ENCODE assay signal across 20 cellular contexts in the genomic region with DNA sequence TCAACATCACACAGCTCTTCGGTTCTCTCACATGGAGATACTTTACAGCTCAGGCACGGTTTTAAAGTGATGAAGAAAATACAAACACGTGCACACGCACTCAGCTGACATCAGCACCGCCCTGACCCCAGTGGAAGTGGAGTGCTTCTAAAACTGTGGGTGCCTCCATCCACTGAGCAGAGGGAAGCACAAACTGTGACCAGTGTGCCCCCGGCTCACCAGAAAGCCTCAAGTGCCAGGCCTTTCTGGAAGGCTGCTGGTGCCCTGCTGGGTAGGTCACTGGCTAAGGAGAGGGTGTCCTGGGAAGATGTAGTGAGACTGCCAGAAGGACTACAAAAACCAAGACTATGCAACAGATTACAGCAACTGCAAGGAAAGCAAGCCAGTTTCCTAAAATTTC.
"Had no signal": no experiment of that assay in that cellular context is flagged by ENCODE, and none has a peak within 500 bp of the region (broad histone marks: within the 10 kb centered on the region; RNA-seq: fewer than 3 reads in every experiment).

No MANE protein-coding gene starts in this region.

- H3K27me3 Mint-ChIP-seq: activated CD4-positive, alpha-beta memory T cell treated with anti-CD3 and anti-CD28 coated beads for 36 hours; activated naive CD4-positive, alpha-beta T cell treated with anti-CD3 and anti-CD28 coated beads, Interleukin-2, amount 10 ng/mL, durations not matched to agents 7 days and 5 days had no signal

- H3K27ac Mint-ChIP-seq: activated CD4-positive, alpha-beta memory T cell treated with anti-CD3 and anti-CD28 coated beads for 36 hours; activated naive CD4-positive, alpha-beta T cell treated with anti-CD3 and anti-CD28 coated beads, Interleukin-2, amount 10 ng/mL, durations not matched to agents 7 days and 5 days; activated T-helper 1 cell treated with anti-CD3 and anti-CD28 coated beads, Interleukin-12 subunit alpha, Interleukin-12 subunit beta, Interleukin-2, Interleukin-4 antibody, amounts not matched to agents 30 ng/mL and 10 ng/mL and 1 ng/mL, durations not matched to agents 14 hours and 24 hours and 36 hours; effector memory CD8-positive, alpha-beta T cell had no signal

- ATAC-seq: effector memory CD8-positive, alpha-beta T cell; gastroesophageal sphincter; left ventricle myocardium superior; right cardiac atrium had no signal

- H3K9me3 Mint-ChIP-seq: activated CD4-positive, alpha-beta memory T cell treated with anti-CD3 and anti-CD28 coated beads for 36 hours; activated naive CD4-positive, alpha-beta T cell treated with anti-CD3 and anti-CD28 coated beads, Interleukin-2, amount 10 ng/mL, durations not matched to agents 7 days and 5 days; activated T-helper 1 cell treated with anti-CD3 and anti-CD28 coated beads, Interleukin-12 subunit alpha, Interleukin-12 subunit beta, Interleukin-2, Interleukin-4 antibody, amounts not matched to agents 30 ng/mL and 10 ng/mL and 1 ng/mL, durations not matched to agents 14 hours and 24 hours and 36 hours; effector memory CD8-positive, alpha-beta T cell had no signal

- DNase-seq: activated CD4-positive, alpha-beta memory T cell treated with anti-CD3 and anti-CD28 coated beads for 36 hours; activated CD4-positive, alpha-beta T cell treated with anti-CD3 and anti-CD28 coated beads for 4 hours; activated CD8-positive, alpha-beta memory T cell treated with anti-CD3 and anti-CD28 coated beads, Interleukin-2, amount 50 U/mL, for 4 hours; activated effector memory CD4-positive, alpha-beta T cell treated with anti-CD3 and anti-CD28 coated beads, Interleukin-2, amount 50 U/mL, for 16 hours; activated naive CD4-positive, alpha-beta T cell treated with anti-CD3 and anti-CD28 coated beads, Interleukin-2, amount 10 ng/mL, durations not matched to agents 7 days and 5 days; activated T-cell treated with anti-CD3 and anti-CD28 coated beads, Interleukin-2, amount 50 U/mL, for 1 hour; amniotic stem cell; central memory CD4-positive, alpha-beta T cell; effector memory CD8-positive, alpha-beta T cell; erythroblast; left cardiac atrium; left ventricle myocardium superior; stimulated activated naive CD4-positive, alpha-beta T cell treated with Interleukin-2 at 50 U/mL for 16 hours; transverse colon had no signal

- FAIRE-seq: astrocyte, colon, keratinocyte had no signal

- H3K4me3 Mint-ChIP-seq: activated CD4-positive, alpha-beta memory T cell treated with anti-CD3 and anti-CD28 coated beads for 36 hours; activated naive CD4-positive, alpha-beta T cell treated with anti-CD3 and anti-CD28 coated beads, Interleukin-2, amount 10 ng/mL, durations not matched to agents 7 days and 5 days; activated T-helper 1 cell treated with anti-CD3 and anti-CD28 coated beads, Interleukin-12 subunit alpha, Interleukin-12 subunit beta, Interleukin-2, Interleukin-4 antibody, amounts not matched to agents 30 ng/mL and 10 ng/mL and 1 ng/mL, durations not matched to agents 14 hours and 24 hours and 36 hours; effector memory CD8-positive, alpha-beta T cell had no signal

- H3K4me1 Mint-ChIP-seq: activated naive CD4-positive, alpha-beta T cell treated with anti-CD3 and anti-CD28 coated beads, Interleukin-2, amount 10 ng/mL, durations not matched to agents 7 days and 5 days had no signal

- H3K36me3 Mint-ChIP-seq: activated CD4-positive, alpha-beta memory T cell treated with anti-CD3 and anti-CD28 coated beads for 36 hours; activated naive CD4-positive, alpha-beta T cell treated with anti-CD3 and anti-CD28 coated beads, Interleukin-2, amount 10 ng/mL, durations not matched to agents 7 days and 5 days had no signal
